In genomic region chr12:570237-570925, GRCh38 we compare ENCODE assay signal across 8 cellular contexts.
DNase-seq lines count a peak whose midpoint lies in the region; ATAC-seq and TF ChIP-seq lines count a peak whose summit lies in the region.

No MANE protein-coding gene starts in this region.

- WGBS in mesodermal cell (ENCODE audit: insufficient coverage in 2 of 2), 2 experiments, result 1% methylated on average over 24 to 27 of the region's 27 CpGs

- TF ChIP-seq POLR2A in Peyer's patch (IDR thresholded peaks at IDR 0.05), result peak; percentile 60 to 68

- H3K36me3 Mint-ChIP-seq in endothelial cell (ENCODE audit: low read depth, unreplicated experiment), result no peaks in the 10 kb centered on the region

- peak overlapping the region; percentile 47 to 71 (median 57) for H3K4me3 ChIP-seq in Peyer's patch
- H3K4me3 ChIP-seq in mesodermal cell (ENCODE audit: extremely low read depth, insufficient read depth, low read length, poor library complexity, severe bottlenecking), result peak overlapping the region; percentile 63

- H3K4me1 ChIP-seq in Peyer's patch (peaks cover 0 to 32% (median 4%) of the 10 kb centered on the region in 4 donors), mesodermal cell (ENCODE audit: control insufficient read depth, insufficient read depth, low read length, poor library complexity, severe bottlenecking) (peaks cover 19% of the 10 kb centered on the region)

- ATAC-seq in GM21526 (IDR thresholded peaks at IDR 0.05; ENCODE audit: low FRiP score, unreplicated experiment) (no peak), GM18868 (IDR thresholded peaks at IDR 0.05; ENCODE audit: unreplicated experiment) (no peak)

- H3K27me3 ChIP-seq in Peyer's patch, result no peaks in the 10 kb centered on the region

- no peaks in the 10 kb centered on the region for H3K9me3 Mint-ChIP-seq in endothelial cell (ENCODE audit: unreplicated experiment)

- H3K4me3 Mint-ChIP-seq in endothelial cell (ENCODE audit: unreplicated experiment), result peak overlapping the region; percentile 47

- H3K27ac Mint-ChIP-seq in endothelial cell (ENCODE audit: unreplicated experiment), result no peak overlapping the region

- H3K27me3 Mint-ChIP-seq in endothelial cell (ENCODE audit: unreplicated experiment), result peaks cover 10% of the 10 kb centered on the region

- H3K9me3 ChIP-seq in Peyer's patch (no peaks in the 10 kb centered on the region), mesodermal cell (ENCODE audit: control insufficient read depth, low read length) (no peaks in the 10 kb centered on the region)

- H3K36me3 ChIP-seq in Peyer's patch (no peaks in the 10 kb centered on the region), mesodermal cell (ENCODE audit: control insufficient read depth, insufficient read depth, low read length) (no peaks in the 10 kb centered on the region)

- DNase-seq in GM03348 (ENCODE audit: low spot score), result peak; percentile 95
- DNase-seq in Peyer's patch, result peak in 2 of 3 donors; percentile 87 to 88
- DNase-seq in endothelial cell (ENCODE audit: low spot score), result peak; percentile 58
- DNase-seq in NCI-H1436 treated with DMSO at 0.1 percent for 48 hours (lab: John Stamatoyannopoulos, UW), result no peak
- no peak for DNase-seq in central memory CD4-positive, alpha-beta T cell

- TF ChIP-seq CTCF in Peyer's patch (IDR thresholded peaks at IDR 0.05) (no peak), endothelial cell (IDR thresholded peaks at IDR 0.05; ENCODE audit: unreplicated experiment) (no peak)

- peaks cover 2% of the 10 kb centered on the region for H3K4me1 Mint-ChIP-seq in endothelial cell (ENCODE audit: unreplicated experiment)

- peak overlapping the region; percentile 67 to 91 (median 84) for H3K27ac ChIP-seq in Peyer's patch
- peak overlapping the region; percentile 92 for H3K27ac ChIP-seq in mesodermal cell (ENCODE audit: low read depth, low read length, severe bottlenecking)

Comparison
In these comparisons a context has a peak if more than half of its experiments do, and no peak if none do; other contexts are left out.
1. DNase-seq: peak in GM03348 (single experiment), Peyer's patch (2 of 3) and endothelial cell (single experiment); none in NCI-H1436 treated with DMSO at 0.1 percent for 48 hours (single experiment) and central memory CD4-positive, alpha-beta T cell (single experiment).